In the genomic region with DNA sequence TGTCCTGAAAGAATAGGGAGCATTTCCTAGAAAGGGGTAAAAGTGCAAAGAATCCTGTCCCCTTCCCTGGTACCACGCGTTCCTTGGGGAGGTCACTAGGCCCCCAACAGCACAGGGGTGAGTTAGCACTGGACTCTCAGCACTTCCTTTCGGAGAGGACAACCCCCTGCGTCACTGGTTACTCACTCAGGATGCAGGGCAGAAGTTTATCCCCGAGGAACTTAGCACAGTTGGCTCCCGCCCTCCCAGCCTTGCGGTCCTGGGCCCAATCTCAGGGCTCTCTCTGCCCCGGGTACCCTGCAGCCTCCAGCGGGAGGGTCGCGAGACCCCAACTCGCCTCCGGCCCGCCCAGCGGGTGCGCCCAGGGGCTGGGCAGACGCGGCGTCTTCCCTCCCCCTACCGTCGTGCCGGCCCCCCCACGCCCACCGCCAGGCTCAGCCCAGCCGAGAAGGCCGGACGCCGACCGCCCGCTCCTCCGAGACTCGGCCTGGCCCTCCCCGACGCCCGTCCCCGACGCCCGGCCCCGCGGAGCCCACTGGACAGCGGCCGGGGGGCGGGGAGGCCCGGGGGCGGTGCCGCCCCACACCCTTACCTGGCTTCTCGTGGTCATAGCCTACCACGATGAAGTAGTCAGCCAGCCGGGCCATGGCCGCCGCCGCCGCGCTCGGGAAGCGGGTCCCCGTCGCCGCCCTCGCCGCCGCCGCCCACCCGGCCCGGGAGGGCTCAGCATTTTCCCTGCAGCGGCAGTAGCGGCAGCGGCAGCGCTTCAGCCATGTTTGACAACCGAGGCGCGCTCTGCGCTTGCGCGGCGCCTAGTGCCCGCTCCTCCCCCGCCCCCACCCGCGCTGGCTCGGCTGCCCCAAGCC, we compare ENCODE assay signal across 8 cellular contexts. TPM values are rescaled to one million over a fixed set of nuclear protein-coding genes. Genes with fewer than 3 reads are reported as not detected.
DNase-seq lines count a peak whose midpoint lies in the region; ATAC-seq and TF ChIP-seq lines count a peak whose summit lies in the region.

A gene (minus strand): TSS at position 797 of the 866 bp plus-strand sequence. CDS start 150 bp downstream, at position 647.

- H3K27me3 Mint-ChIP-seq in IgD-negative memory B cell = peaks cover 31% of the 10 kb centered on the region

- H3K36me3 ChIP-seq in neutrophil (no peaks in the 10 kb centered on the region), suprapubic skin (no peaks in the 10 kb centered on the region)

- ATAC-seq in GM19035 (IDR thresholded peaks at IDR 0.05; ENCODE audit: unreplicated experiment) = peak; percentile 51
- peak; percentile 62 to 69 for ATAC-seq in activated naive CD4-positive, alpha-beta T cell treated with anti-CD3 and anti-CD28 coated beads, Interleukin-2, amount 50 U/mL, for 72 hours

- H3K4me1 ChIP-seq in neutrophil (ENCODE audit: control insufficient read depth in 1 of 2, insufficient read depth in 1 of 2, low read depth in 1 of 2, low read length in 1 of 2) (peaks cover 38 to 46% of the 10 kb centered on the region in 2 experiments), suprapubic skin (peaks cover 32% of the 10 kb centered on the region)

- H3K9me3 ChIP-seq in neutrophil (no peaks in the 10 kb centered on the region), suprapubic skin (no peaks in the 10 kb centered on the region)

- H3K27ac Mint-ChIP-seq in IgD-negative memory B cell = peak within 1 kb of the TSS; percentile 47 to 88 (median 87)
- no peak within 1 kb of the TSS for H3K27ac Mint-ChIP-seq in activated naive CD4-positive, alpha-beta T cell treated with anti-CD3 and anti-CD28 coated beads, Interleukin-2, amount 50 U/mL, for 72 hours

- no peak for TF ChIP-seq EP300 in suprapubic skin (IDR thresholded peaks at IDR 0.05)

- peaks cover 17% of the 10 kb centered on the region for H3K27me3 ChIP-seq in neutrophil
- H3K27me3 ChIP-seq in suprapubic skin = no peaks in the 10 kb centered on the region

- no peaks in the 10 kb centered on the region for H3K36me3 Mint-ChIP-seq in IgD-negative memory B cell
- peaks cover 0 to 8% of the 10 kb centered on the region in 2 donors for H3K36me3 Mint-ChIP-seq in activated naive CD4-positive, alpha-beta T cell treated with anti-CD3 and anti-CD28 coated beads, Interleukin-2, amount 50 U/mL, for 72 hours

- WGBS in suprapubic skin = under 1% methylated on average over 15 of the region's 81 CpGs

- no peaks in the 10 kb centered on the region for H3K9me3 Mint-ChIP-seq in IgD-negative memory B cell
- no peaks in the 10 kb centered on the region for H3K9me3 Mint-ChIP-seq in activated naive CD4-positive, alpha-beta T cell treated with anti-CD3 and anti-CD28 coated beads, Interleukin-2, amount 50 U/mL, for 72 hours

- peak within 1 kb of the TSS; percentile 53 for H3K4me3 ChIP-seq in AG09309 (ENCODE audit: control insufficient read depth, low read depth, low read length)
- H3K4me3 ChIP-seq in neutrophil (ENCODE audit: low read depth in 1 of 2, low read length in 1 of 2) = peak within 1 kb of the TSS; percentile 78 to 79
- peak within 1 kb of the TSS; percentile 92 for H3K4me3 ChIP-seq in suprapubic skin

- no peak for TF ChIP-seq CTCF in AG09309 (IDR thresholded peaks at IDR 0.05; ENCODE audit: control insufficient read depth, insufficient read depth, low read depth, low read length, missing control alignments)
- peak; percentile 18 for TF ChIP-seq CTCF in neutrophil (IDR thresholded peaks at IDR 0.05)
- no peak for TF ChIP-seq CTCF in suprapubic skin (IDR thresholded peaks at IDR 0.05)

- no peak for DNase-seq in AG09309 (ENCODE audit: low read depth)
- DNase-seq in SK-N-DZ (ENCODE audit: low spot score) = peak; percentile 82
- peak; percentile 78 to 81 for DNase-seq in activated naive CD4-positive, alpha-beta T cell treated with anti-CD3 and anti-CD28 coated beads, Interleukin-2, amount 50 U/mL, for 72 hours (ENCODE audit: low spot score in 2 of 2)
- peak; percentile 81 for DNase-seq in globus pallidus (ENCODE audit: low spot score)
- peak; percentile 87 to 90 for DNase-seq in suprapubic skin (ENCODE audit: low spot score in 2 of 2)

- TF ChIP-seq POLR2A in suprapubic skin (IDR thresholded peaks at IDR 0.05) = peak in 1 of 2 donors; percentile 90

- peak within 1 kb of the TSS; percentile 79 to 92 (median 90) for H3K4me3 Mint-ChIP-seq in IgD-negative memory B cell

- peaks cover 16 to 27% (median 24%) of the 10 kb centered on the region in 3 donors for H3K4me1 Mint-ChIP-seq in IgD-negative memory B cell

- H3K27ac ChIP-seq in neutrophil (peak within 1 kb of the TSS; percentile 93), suprapubic skin (peak within 1 kb of the TSS; percentile 95)

RNA-seq across cellular contexts. Expression of the gene that starts here (rescaled TPM):
- 2.6 TPM for polyA plus RNA-seq in IgD-negative memory B cell
- 31.1 and 41.1 TPM in 2 replicates for polyA plus RNA-seq in SK-N-DZ (2014; cell fraction: cytosol; rRNA removed)
- polyA plus RNA-seq in SK-N-DZ (2014; cell fraction: nucleus; rRNA removed) = 45.7 and 53.2 TPM in 2 replicates
- total RNA-seq in activated naive CD4-positive, alpha-beta T cell treated with anti-CD3 and anti-CD28 coated beads, Interleukin-2, amount 50 U/mL, for 72 hours = 10 to 100 TPM; 17.8 to 33.2 TPM
- total RNA-seq in suprapubic skin = 100 to 1,000 TPM in 1 of 4 donors, 10 to 100 TPM in 3; 42.3 to 106 (median 45.3) TPM

Comparison
In these comparisons a context has a peak if more than half of its experiments do, and no peak if none do; other contexts are left out.
1. H3K27ac Mint-ChIP-seq: peak in IgD-negative memory B cell (3 of 3); none in activated naive CD4-positive, alpha-beta T cell treated with anti-CD3 and anti-CD28 coated beads, Interleukin-2, amount 50 U/mL, for 72 hours (0 of 2).
2. Peak in every context shown above with its lines, with median percentiles within 50 percentile points of each other: H3K4me3 ChIP-seq.